ENCODE assay signal across 30 cellular contexts in genomic region chr17:51668963-51669246, GRCh38.
"Had no signal": no experiment of that assay in that cellular context is flagged by ENCODE, and none has a peak within 500 bp of the region (broad histone marks: within the 10 kb centered on the region; RNA-seq: fewer than 3 reads in every experiment).

No MANE protein-coding gene starts in this region.

- H3K4me2 ChIP-seq: PC-9 had no signal

- DNase-seq: Kasumi-1, KG1, MG63, MV-4-11, NCI-H1092, NCI-H1105, NCI-H1417 treated with DMSO at 0.1 percent for 48 hours, NCI-H1436 treated with DMSO at 0.1 percent for 48 hours, NCI-H1694 treated with DMSO at 0.1 percent for 48 hours, NCI-H187 treated with DMSO at 0.1 percent for 48 hours, NCI-H2029, NCI-H2081, NCI-H2171, NCI-H226, NCI-H446 treated with DMSO at 0.1 percent for 48 hours, NCI-H510A, NCI-H524, NCI-H526, NCI-H69, NCI-H748 treated with DMSO at 0.1 percent for 48 hours, NCI-H82, PC-9, SHP77, SIG-M5, SJCRH30 had no signal

- H3K4me1 ChIP-seq: SJCRH30 had no signal

- H3K36me3 ChIP-seq: MG63, SJCRH30 had no signal

- H3K4me3 ChIP-seq: MG63, PC-9, SJCRH30, SK-N-MC had no signal

- H3K27ac ChIP-seq: PC-9, RWPE1, SJCRH30, SK-N-MC had no signal

- H2AFZ ChIP-seq: PC-9 had no signal

- H3K27me3 ChIP-seq: SJCRH30 had no signal

- H3K9me3 ChIP-seq: MG63, SJCRH30 had no signal

- ATAC-seq: Panc1, Right ventricle myocardium inferior, SK-N-SH treated with all-trans-retinoic acid at 6 μM for 48 hours had no signal
